Comparison of ENCODE assay signal across 21 cellular contexts in genomic region chr11:46678741-46679130, GRCh38. TPM values are rescaled to one million over a fixed set of nuclear protein-coding genes. Genes with fewer than 3 reads are reported as not detected.
A peak's percentile ranks its signal among the peaks of the same experiment; 100 is the strongest.
DNase-seq lines count a peak whose midpoint lies in the region; ATAC-seq, FAIRE-seq and TF ChIP-seq lines count a peak whose summit lies in the region.
"Had no signal": no experiment of that assay in that cellular context is flagged by ENCODE, and none has a peak within 500 bp of the region (broad histone marks: within the 10 kb centered on the region; RNA-seq: fewer than 3 reads in every experiment).

No MANE protein-coding gene starts in this region.

- WGBS in heart left ventricle, 4 donors = 88 to 92% (median 89%) methylated on average over 8 to 9 of the region's 9 CpGs
- 95% methylated on average over 9 of the region's 9 CpGs for WGBS in mesenchymal stem cell
- WGBS in testis, 2 donors = 88 to 100% methylated on average over 4 to 9 of the region's 9 CpGs
- WGBS in HepG2 (ENCODE audit: low lambda C conversion rate) = 96% methylated on average over 9 of the region's 9 CpGs

- no peak for FAIRE-seq in HepG2 (lab: Jason Lieb, UNC)

- no TSS peak for BruUV-seq in HepG2 (replicated peaks; lab: Mats Ljungman, UMichigan)

- H3K4me1 ChIP-seq in heart left ventricle (peaks cover 4 to 49% (median 43%) of the 10 kb centered on the region in 12 donors), mesenchymal stem cell (ENCODE audit: control insufficient read depth, insufficient read depth, low read depth, low read length) (peaks cover 32% of the 10 kb centered on the region), testis (peaks cover 20% of the 10 kb centered on the region), HepG2 (ENCODE audit: insufficient read depth, low read length) (peaks cover 27% of the 10 kb centered on the region)
- H3K4me1 ChIP-seq: HAP-1 had no signal

- POLR2A ChIA-PET in HepG2 (lab: Yijun Ruan, JAX) = interaction anchor here (1.0 to 1.1 kb wide), 2 partner anchors 41 to 64 kb away, joined by 4 read pairs; partner anchors contain the start of gene F2

- H2AK5ac ChIP-seq in mesenchymal stem cell (ENCODE audit: low read length, severe bottlenecking) = no peak overlapping the region

- no peak overlapping the region for H4K8ac ChIP-seq in mesenchymal stem cell (ENCODE audit: low read length)

- in situ Hi-C loops in HepG2 (cut with HindIII; ENCODE audit: extremely low pct_ligation_motif_present, low pct_unique_long_range_greater_than_20kb) = no loop called here

- no peak for TF ChIP-seq CTCF in heart left ventricle (IDR thresholded peaks at IDR 0.05)
- TF ChIP-seq CTCF in testis (IDR thresholded peaks at IDR 0.05) = no peak
- TF ChIP-seq CTCF in HepG2 (CRISPR knock-in tag; IDR thresholded peaks at IDR 0.05) = no peak

- H3K36me3 ChIP-seq in heart left ventricle = peaks cover 0 to 79% (median 60%) of the 10 kb centered on the region in 9 donors
- H3K36me3 ChIP-seq in mesenchymal stem cell (ENCODE audit: control insufficient read depth in 1 of 2, insufficient read depth in 2 of 2, low read depth in 1 of 2, low read length in 2 of 2) = peaks cover 75 to 78% of the 10 kb centered on the region in 2 experiments
- no peaks in the 10 kb centered on the region for H3K36me3 ChIP-seq in testis (ENCODE audit: low read depth, missing control alignments)
- peaks cover 27 to 50% of the 10 kb centered on the region in 2 experiments for H3K36me3 ChIP-seq in HepG2 (replicated peaks in 1 of 2; ENCODE audit: control insufficient read depth in 1 of 2, insufficient read depth in 2 of 2, low read length in 2 of 2)

- H2AFZ ChIP-seq in mesenchymal stem cell (ENCODE audit: low read depth, low read length) (no peak overlapping the region), HepG2 (ENCODE audit: low read length) (no peak overlapping the region)

- no peak overlapping the region for H3K4me3 ChIP-seq in heart left ventricle
- H3K4me3 ChIP-seq in mesenchymal stem cell (ENCODE audit: insufficient read depth in 1 of 2, low read depth in 1 of 2, low read length in 2 of 2) = no peak overlapping the region
- H3K4me3 ChIP-seq in testis = no peak overlapping the region
- no peak overlapping the region for H3K4me3 ChIP-seq in HepG2 (replicated peaks in 1 of 3; ENCODE audit: insufficient read depth in 1 of 3, low read depth in 2 of 3, low read length in 3 of 3)
- H3K4me3 ChIP-seq: HAP-1 had no signal

- H3K4me2 ChIP-seq in mesenchymal stem cell (ENCODE audit: low read length, poor library complexity, severe bottlenecking) = no peak overlapping the region
- no peak overlapping the region for H3K4me2 ChIP-seq in HepG2 (ENCODE audit: low read depth, low read length)

- intact Hi-C loops in Right ventricle myocardium inferior (cut with DNase I) (no loop called here), heart left ventricle (cut with DNase I) (no loop called here), testis (cut with DNase I; ENCODE audit: low total_unique reads) (no loop called here), HepG2 (cut with micrococcal nuclease; ENCODE audit: unreplicated experiment) (no loop called here)

- no peak overlapping the region for H2BK5ac ChIP-seq in mesenchymal stem cell (ENCODE audit: low read depth, low read length, poor library complexity, severe bottlenecking)

- no peaks in the 10 kb centered on the region for H3K27me3 ChIP-seq in heart left ventricle
- no peaks in the 10 kb centered on the region for H3K27me3 ChIP-seq in mesenchymal stem cell (ENCODE audit: control insufficient read depth in 1 of 2, insufficient read depth in 1 of 2, low read length in 2 of 2)
- H3K27me3 ChIP-seq in testis = no peaks in the 10 kb centered on the region
- H3K27me3 ChIP-seq in HepG2 (ENCODE audit: control insufficient read depth in 1 of 2, insufficient read depth in 2 of 2, low read length in 2 of 2) = no peaks in the 10 kb centered on the region

- TF ChIP-seq EP300 in HepG2 (IDR thresholded peaks at IDR 0.05; ENCODE audit: low read depth in 2 of 2, low read length in 2 of 2) = no peak
- TF ChIP-seq EP300 in HepG2 (CRISPR knock-in tag; IDR thresholded peaks at IDR 0.05; ENCODE audit: borderline replicate concordance) = no peak

- no peak overlapping the region for H2BK12ac ChIP-seq in mesenchymal stem cell (ENCODE audit: low read length in 2 of 2)

- TF ChIP-seq RAD21 in HepG2 (CRISPR knock-in tag; IDR thresholded peaks at IDR 0.05) = no peak

- H3K18ac ChIP-seq in mesenchymal stem cell (ENCODE audit: low read depth in 1 of 2, low read length in 2 of 2) = no peak overlapping the region

- no peak overlapping the region for H2BK120ac ChIP-seq in mesenchymal stem cell (ENCODE audit: low read depth, low read length)

- CTCF ChIA-PET in HepG2 (lab: Yijun Ruan, JAX; ENCODE audit: low intra/inter-chr PET ratio, low total read pairs) = no interaction called here

- no peak overlapping the region for H2BK15ac ChIP-seq in mesenchymal stem cell (ENCODE audit: low read depth, poor library complexity, severe bottlenecking)

- H3K79me1 ChIP-seq in mesenchymal stem cell (replicated peaks; ENCODE audit: low read length, poor library complexity, severe bottlenecking) = peaks cover 27% of the 10 kb centered on the region

- H4K91ac ChIP-seq in mesenchymal stem cell (ENCODE audit: low read length) = no peak overlapping the region

- H3K4ac ChIP-seq in mesenchymal stem cell (ENCODE audit: low read depth in 1 of 2, low read length in 2 of 2) = no peak overlapping the region

- H3K9me3 ChIP-seq in heart left ventricle (no peaks in the 10 kb centered on the region), mesenchymal stem cell (ENCODE audit: control insufficient read depth, low read length) (no peaks in the 10 kb centered on the region), testis (no peaks in the 10 kb centered on the region), HepG2 (ENCODE audit: low read length) (no peaks in the 10 kb centered on the region)
- H3K9me3 ChIP-seq: HAP-1 had no signal

- H3K27ac ChIP-seq in heart left ventricle = peak overlapping the region in 4 of 12 donors; percentile 37 to 82 (median 44)
- peak overlapping the region; percentile 33 for H3K27ac ChIP-seq in angular gyrus (ENCODE audit: low read depth, low read length)
- H3K27ac ChIP-seq in mesenchymal stem cell (ENCODE audit: low read length, poor library complexity, severe bottlenecking) = no peak overlapping the region
- H3K27ac ChIP-seq in temporal lobe (ENCODE audit: low read depth, low read length) = peak overlapping the region; percentile 18
- H3K27ac ChIP-seq in testis = no peak overlapping the region
- H3K27ac ChIP-seq in HepG2 (ENCODE audit: extremely low read length, insufficient read depth, low read length) = no peak overlapping the region

- no peaks in the 10 kb centered on the region for H3K79me2 ChIP-seq in HepG2 (ENCODE audit: insufficient read depth, low read length)

- no peak overlapping the region for H3K23ac ChIP-seq in mesenchymal stem cell (ENCODE audit: low read length in 2 of 2)

- H4K20me1 ChIP-seq in HepG2 (ENCODE audit: insufficient read depth, low read length) = no peaks in the 10 kb centered on the region

- ATAC-seq in Right ventricle myocardium inferior (no peak), heart left ventricle (no peak), HepG2 (no peak)

- H3K9ac ChIP-seq in mesenchymal stem cell (ENCODE audit: low read length) = peak overlapping the region; percentile 59
- no peak overlapping the region for H3K9ac ChIP-seq in HepG2 (ENCODE audit: insufficient read depth, low read depth, low read length)

- TF ChIP-seq POLR2A in heart left ventricle (IDR thresholded peaks at IDR 0.05) (no peak), testis (IDR thresholded peaks at IDR 0.05) (no peak), HepG2 (IDR thresholded peaks at IDR 0.05; ENCODE audit: insufficient read depth in 1 of 2, low read depth in 2 of 2, low read length in 2 of 2) (no peak)

- no peak overlapping the region for H3K14ac ChIP-seq in mesenchymal stem cell (ENCODE audit: low read length in 2 of 2)

- DNase-seq in Right ventricle myocardium inferior (ENCODE audit: missing footprints) (peak; percentile 30), heart left ventricle (no peak), mesenchymal stem cell (no peak), testis (no peak), HepG2 (ENCODE audit: low spot score) (no peak)
- no peak for DNase-seq in stimulated activated naive CD4-positive, alpha-beta T cell (lab: John Stamatoyannopoulos, UW)
- DNase-seq: DMS79 treated with DMSO at 0.1 percent for 48 hours, KG1, NCI-H1092, NCI-H146, NCI-H2081, NCI-H748 treated with DMSO at 0.1 percent for 48 hours, OCI-M1 had no signal

RNA-seq across cellular contexts. Expression of gene ARHGAP1, which starts 21.7 kb away (rescaled TPM):
- total RNA-seq in Right ventricle myocardium inferior (68.4 TPM), heart left ventricle (100 to 1,000 TPM in 4 of 9 donors, 10 to 100 TPM in 5; 57.5 to 309 (median 78.9) TPM), temporal lobe (17.9 TPM), testis (10 to 100 TPM; 50.2 to 68.9 TPM), HepG2 (2016; rRNA removed; fragmentation: Illumina TruSeq; extraction: Trizol) (18.6 and 22.4 TPM in 2 replicates)
- polyA plus RNA-seq in heart left ventricle (10 to 100 TPM; 38.8 to 58.0 TPM), testis (ENCODE audit: insufficient read depth, low read depth, low replicate concordance) (39.7 TPM), HepG2 (2011; rRNA removed) (30.3 and 30.7 TPM in 2 replicates)
- polyA plus RNA-seq in mesenchymal stem cell (2013, experiment 1 of 2) = 92.7 TPM
- 87.5 TPM for polyA plus RNA-seq in mesenchymal stem cell (2013, experiment 2 of 2)
- 2.2 and 2.6 TPM in 2 replicates for total RNA-seq in HepG2 (2016; cell fraction: cytosol; rRNA removed; fragmentation: Illumina TruSeq; extraction: Trizol; ENCODE audit: low read depth)
- 17.2 and 17.3 TPM in 2 replicates for total RNA-seq in HepG2 (2016; cell fraction: insoluble cytoplasmic fraction; rRNA removed; fragmentation: Illumina TruSeq; extraction: Trizol)
- total RNA-seq in HepG2 (2016; cell fraction: membrane; rRNA removed; fragmentation: Illumina TruSeq; extraction: Trizol) = 7.4 and 7.6 TPM in 2 replicates
- 19.5 and 19.8 TPM in 2 replicates for total RNA-seq in HepG2 (2016; cell fraction: nucleus; rRNA removed; fragmentation: Illumina TruSeq; extraction: Trizol)
- polyA plus RNA-seq in HepG2 (2011; cell fraction: cytosol; rRNA removed) = 11.4 and 13.8 TPM in 2 replicates
- polyA plus RNA-seq in HepG2 (2011; cell fraction: nucleus; rRNA removed) = 35.4 and 37.1 TPM in 2 replicates
- 17.6 and 26.9 TPM in 2 replicates for polyA plus RNA-seq in HepG2 (2012)
- 1.6 and 1.9 TPM in 2 replicates for polyA plus RNA-seq in HepG2 (2016; cell fraction: cytosol; fragmentation: Illumina TruSeq; extraction: Trizol; ENCODE audit: low read depth)
- polyA plus RNA-seq in HepG2 (2016; cell fraction: insoluble cytoplasmic fraction; fragmentation: Illumina TruSeq; extraction: Trizol; ENCODE audit: low read depth) = 20.3 and 30.3 TPM in 2 replicates
- 5.0 and 6.0 TPM in 2 replicates for polyA plus RNA-seq in HepG2 (2016; cell fraction: membrane; fragmentation: Illumina TruSeq; extraction: Trizol; ENCODE audit: low read depth)
- polyA plus RNA-seq in HepG2 (2016; cell fraction: nucleus; fragmentation: Illumina TruSeq; extraction: Trizol; ENCODE audit: insufficient read depth, low read depth) = 34.1 and 41.6 TPM in 2 replicates
- polyA minus RNA-seq in HepG2 (2011; rRNA and poly(A)+ RNA removed; ENCODE audit: low replicate concordance) = 57.4 and 70.9 TPM in 2 replicates
- polyA minus RNA-seq in HepG2 (2011; cell fraction: cytosol; rRNA and poly(A)+ RNA removed) = 31.2 and 36.9 TPM in 2 replicates
- 17.0 and 22.0 TPM in 2 replicates for polyA minus RNA-seq in HepG2 (2011; cell fraction: nucleus; rRNA and poly(A)+ RNA removed)

RNA-seq across cellular contexts. Expression of gene ZNF408, which starts 22.1 kb away (rescaled TPM):
- total RNA-seq in Right ventricle myocardium inferior = 6.0 TPM
- 1 to 10 TPM; 5.3 to 10.0 (median 7.1) TPM for total RNA-seq in heart left ventricle
- polyA plus RNA-seq in heart left ventricle = 1 to 10 TPM; 5.6 to 8.5 TPM
- 5.9 TPM for polyA plus RNA-seq in mesenchymal stem cell (2013, experiment 1 of 2)
- polyA plus RNA-seq in mesenchymal stem cell (2013, experiment 2 of 2) = 5.5 TPM
- total RNA-seq in temporal lobe = 4.2 TPM
- total RNA-seq in testis = 10 to 100 TPM; 18.3 to 27.4 TPM
- polyA plus RNA-seq in testis (ENCODE audit: insufficient read depth, low read depth, low replicate concordance) = 11.7 TPM
- 8.3 and 12.5 TPM in 2 replicates for total RNA-seq in HepG2 (2016; rRNA removed; fragmentation: Illumina TruSeq; extraction: Trizol)
- total RNA-seq in HepG2 (2016; cell fraction: cytosol; rRNA removed; fragmentation: Illumina TruSeq; extraction: Trizol; ENCODE audit: low read depth) = 12.1 and 12.2 TPM in 2 replicates
- 6.9 and 11.8 TPM in 2 replicates for total RNA-seq in HepG2 (2016; cell fraction: insoluble cytoplasmic fraction; rRNA removed; fragmentation: Illumina TruSeq; extraction: Trizol)
- total RNA-seq in HepG2 (2016; cell fraction: membrane; rRNA removed; fragmentation: Illumina TruSeq; extraction: Trizol) = 4.8 TPM in 2 replicates
- total RNA-seq in HepG2 (2016; cell fraction: nucleus; rRNA removed; fragmentation: Illumina TruSeq; extraction: Trizol) = 12.2 and 12.7 TPM in 2 replicates
- polyA plus RNA-seq in HepG2 (2011; rRNA removed) = 11.2 and 15.6 TPM in 2 replicates
- 7.2 and 10.7 TPM in 2 replicates for polyA plus RNA-seq in HepG2 (2011; cell fraction: cytosol; rRNA removed)
- 29.5 and 29.9 TPM in 2 replicates for polyA plus RNA-seq in HepG2 (2011; cell fraction: nucleus; rRNA removed)
- polyA plus RNA-seq in HepG2 (2012) = 7.6 and 9.9 TPM in 2 replicates
- 1.7 and 2.3 TPM in 2 replicates for polyA plus RNA-seq in HepG2 (2016; cell fraction: cytosol; fragmentation: Illumina TruSeq; extraction: Trizol; ENCODE audit: low read depth)
- polyA plus RNA-seq in HepG2 (2016; cell fraction: insoluble cytoplasmic fraction; fragmentation: Illumina TruSeq; extraction: Trizol; ENCODE audit: low read depth) = 8.7 and 9.3 TPM in 2 replicates
- 3.3 and 3.7 TPM in 2 replicates for polyA plus RNA-seq in HepG2 (2016; cell fraction: membrane; fragmentation: Illumina TruSeq; extraction: Trizol; ENCODE audit: low read depth)
- 27.1 and 29.0 TPM in 2 replicates for polyA plus RNA-seq in HepG2 (2016; cell fraction: nucleus; fragmentation: Illumina TruSeq; extraction: Trizol; ENCODE audit: insufficient read depth, low read depth)
- polyA minus RNA-seq in HepG2 (2011; rRNA and poly(A)+ RNA removed; ENCODE audit: low replicate concordance) = 15.2 and 22.6 TPM in 2 replicates
- 6.3 and 9.7 TPM in 2 replicates for polyA minus RNA-seq in HepG2 (2011; cell fraction: cytosol; rRNA and poly(A)+ RNA removed)
- polyA minus RNA-seq in HepG2 (2011; cell fraction: nucleus; rRNA and poly(A)+ RNA removed) = 16.9 and 17.4 TPM in 2 replicates

RNA-seq across cellular contexts. Expression of gene F2, which starts 40.3 kb away (rescaled TPM):
- total RNA-seq in Right ventricle myocardium inferior = not detected
- total RNA-seq in heart left ventricle = under 1 TPM in 2 of 9 donors, not detected in 7; 0.17 to 0.18 TPM
- under 1 TPM in 1 of 2 donors, not detected in 1; 0.08 TPM for polyA plus RNA-seq in heart left ventricle
- not detected for polyA plus RNA-seq in mesenchymal stem cell (2013, experiment 1 of 2)
- polyA plus RNA-seq in mesenchymal stem cell (2013, experiment 2 of 2) = not detected
- not detected for total RNA-seq in temporal lobe
- 1 to 10 TPM; 2.4 to 3.6 TPM for total RNA-seq in testis
- polyA plus RNA-seq in testis (ENCODE audit: insufficient read depth, low read depth, low replicate concordance) = 0.47 TPM
- 110 and 330 TPM in 2 replicates for total RNA-seq in HepG2 (2016; rRNA removed; fragmentation: Illumina TruSeq; extraction: Trizol)
- 32.5 and 33.6 TPM in 2 replicates for total RNA-seq in HepG2 (2016; cell fraction: cytosol; rRNA removed; fragmentation: Illumina TruSeq; extraction: Trizol; ENCODE audit: low read depth)
- total RNA-seq in HepG2 (2016; cell fraction: insoluble cytoplasmic fraction; rRNA removed; fragmentation: Illumina TruSeq; extraction: Trizol) = 93.3 and 344 TPM in 2 replicates
- 41.4 and 43.0 TPM in 2 replicates for total RNA-seq in HepG2 (2016; cell fraction: membrane; rRNA removed; fragmentation: Illumina TruSeq; extraction: Trizol)
- 288 and 346 TPM in 2 replicates for total RNA-seq in HepG2 (2016; cell fraction: nucleus; rRNA removed; fragmentation: Illumina TruSeq; extraction: Trizol)
- 801 and 1,074 TPM in 2 replicates for polyA plus RNA-seq in HepG2 (2011; rRNA removed)
- 955 and 1,075 TPM in 2 replicates for polyA plus RNA-seq in HepG2 (2011; cell fraction: cytosol; rRNA removed)
- 1,042 and 1,045 TPM in 2 replicates for polyA plus RNA-seq in HepG2 (2011; cell fraction: nucleus; rRNA removed)
- polyA plus RNA-seq in HepG2 (2012) = 447 and 558 TPM in 2 replicates
- 25.3 and 27.2 TPM in 2 replicates for polyA plus RNA-seq in HepG2 (2016; cell fraction: cytosol; fragmentation: Illumina TruSeq; extraction: Trizol; ENCODE audit: low read depth)
- polyA plus RNA-seq in HepG2 (2016; cell fraction: insoluble cytoplasmic fraction; fragmentation: Illumina TruSeq; extraction: Trizol; ENCODE audit: low read depth) = 93.3 and 115 TPM in 2 replicates
- polyA plus RNA-seq in HepG2 (2016; cell fraction: membrane; fragmentation: Illumina TruSeq; extraction: Trizol; ENCODE audit: low read depth) = 30.7 and 34.2 TPM in 2 replicates
- 450 and 474 TPM in 2 replicates for polyA plus RNA-seq in HepG2 (2016; cell fraction: nucleus; fragmentation: Illumina TruSeq; extraction: Trizol; ENCODE audit: insufficient read depth, low read depth)
- polyA minus RNA-seq in HepG2 (2011; rRNA and poly(A)+ RNA removed; ENCODE audit: low replicate concordance) = 0.51 and 1,039 TPM in 2 replicates
- 289 and 363 TPM in 2 replicates for polyA minus RNA-seq in HepG2 (2011; cell fraction: cytosol; rRNA and poly(A)+ RNA removed)
- 449 and 482 TPM in 2 replicates for polyA minus RNA-seq in HepG2 (2011; cell fraction: nucleus; rRNA and poly(A)+ RNA removed)
- total RNA-seq: A172, G401, M059J, NCI-H460, RPMI7951 had no signal

Comparison
In these comparisons a context has a peak if more than half of its experiments do, and no peak if none do; other contexts are left out.
1. H3K27ac ChIP-seq: peak in angular gyrus (single experiment) and temporal lobe (single experiment); none in mesenchymal stem cell (single experiment), testis (0 of 2) and HepG2 (single experiment).
2. RNA of gene F2, which starts 40.3 kb away (total RNA-seq): 32.5 to 346 TPM in HepG2; 2.4 to 3.6 TPM in testis, 0.17 to 0.18 TPM in heart left ventricle, not detected in Right ventricle myocardium inferior (single experiment) and not detected in temporal lobe (single experiment); every median in the first group is over 4 times any median in the second.